ENCODE assay signal across 8 cellular contexts in genomic region chr16:89167425-89167941, GRCh38. TPM values are rescaled to one million over a fixed set of nuclear protein-coding genes. Genes with fewer than 3 reads are reported as not detected.
DNase-seq lines count a peak whose midpoint lies in the region; ATAC-seq and TF ChIP-seq lines count a peak whose summit lies in the region.

No MANE protein-coding gene starts in this region.

- 12% methylated on average over 18 of the region's 18 CpGs for WGBS in liver

- ATAC-seq in HG03095 (IDR thresholded peaks at IDR 0.05; ENCODE audit: unreplicated experiment), result no peak

- POLR2A ChIA-PET in AG04449 (lab: Yijun Ruan, JAX), result interaction anchor here (0.6 to 0.8 kb wide), 2 partner anchors 57 to 355 kb away, joined by 3 read pairs; no protein-coding TSS in a partner anchor

- peak; percentile 92 to 96 for TF ChIP-seq RAD21 in liver (IDR thresholded peaks at IDR 0.05)

- H3K4me1 ChIP-seq in liver (ENCODE audit: control insufficient read depth in 4 of 4, insufficient read depth in 4 of 4, low read length in 3 of 4), result peaks cover 3 to 14% (median 7%) of the 10 kb centered on the region in 4 donors

- H3K9me3 ChIP-seq in liver (ENCODE audit: control insufficient read depth in 4 of 4, low read length in 3 of 4), result no peaks in the 10 kb centered on the region

- H3K36me3 ChIP-seq in liver (ENCODE audit: control insufficient read depth in 4 of 4, insufficient read depth in 3 of 4, low read depth in 1 of 4, low read length in 3 of 4), result no peaks in the 10 kb centered on the region

- H3K27me3 ChIP-seq in liver (ENCODE audit: control insufficient read depth in 4 of 4, insufficient read depth in 4 of 4, low read length in 3 of 4), result peaks cover 0 to 3% (median 0%) of the 10 kb centered on the region in 4 donors

- H3K4me3 ChIP-seq in AG04449 (ENCODE audit: low read depth, low read length), result peak overlapping the region; percentile 18
- no peak overlapping the region for H3K4me3 ChIP-seq in choroid plexus epithelial cell (ENCODE audit: low read depth, low read length)
- no peak overlapping the region for H3K4me3 ChIP-seq in liver (ENCODE audit: low read depth in 1 of 3, low read length in 3 of 3)

- CTCF ChIA-PET in AG04449 (lab: Yijun Ruan, JAX), result interaction anchor here (0.6 to 2.9 kb wide), 38 partner anchors 8 to 531 kb away, joined by 3 to 35 read pairs (median 4); partner anchors contain the start of genes APRT, GALNS, TRAPPC2L and ZNF778

- DNase-seq in AG04449 (ENCODE audit: low read depth, low spot score) (no peak), GM19240 (ENCODE audit: insufficient read length, low spot score) (peak; percentile 89), NCI-H510A (lab: John Stamatoyannopoulos, UW) (peak; percentile 50), choroid plexus epithelial cell (ENCODE audit: low read depth) (peak; percentile 67)
- peak; percentile 94 for DNase-seq in activated CD4-positive, alpha-beta T cell treated with anti-CD3 and anti-CD28 coated beads for 48 hours
- peak; percentile 64 to 90 (median 75) for DNase-seq in stimulated activated CD4-positive, alpha-beta T cell treated with anti-CD3 and anti-CD28 coated beads, TNF-alpha, amount 100 ng/mL, for 1 hour (ENCODE audit: low read depth in 3 of 3, low spot score in 1 of 3)

- H3K27ac ChIP-seq in liver (ENCODE audit: low read depth in 1 of 2, low read length in 2 of 2), result no peak overlapping the region

- no peak overlapping the region for H3K9ac ChIP-seq in liver (ENCODE audit: low read depth in 1 of 2, low read length in 2 of 2)

- TF ChIP-seq CTCF in AG04449 (IDR thresholded peaks at IDR 0.05; ENCODE audit: insufficient read depth, low read length, missing control alignments) (peak; percentile 90), choroid plexus epithelial cell (conservative IDR thresholded peaks at IDR 0.05; ENCODE audit: low read depth, low read length) (peak; percentile 82), liver (IDR thresholded peaks at IDR 0.05; ENCODE audit: low read depth, low read length, missing input control) (peak; percentile 70)

TF ChIP-seq in liver, 16 proteins besides CTCF, POLR2A, EP300 and RAD21:
- TF ChIP-seq SP1 (IDR thresholded peaks at IDR 0.05) (no peak), ZBTB33 (IDR thresholded peaks at IDR 0.05) (no peak), RXRA (IDR thresholded peaks at IDR 0.05) (peak in 1 of 2 donors; percentile 9), HNF4G (IDR thresholded peaks at IDR 0.05) (no peak), FOXA2 (IDR thresholded peaks at IDR 0.05) (no peak), HNF4A (conservative IDR thresholded peaks at IDR 0.05) (no peak)

RNA-seq across cellular contexts. Expression of gene CDH15, which starts 4.1 kb away (rescaled TPM):
- total RNA-seq in liver, result not detected
- under 1 TPM in 1 of 2 donors, not detected in 1; 0.12 TPM for polyA plus RNA-seq in liver

RNA-seq across cellular contexts. Expression of gene SLC22A31, which starts 32.9 kb away (rescaled TPM):
- under 1 TPM in 1 of 2 donors, not detected in 1; 0.50 TPM for total RNA-seq in liver
- polyA plus RNA-seq in liver, result under 1 TPM; 0.15 to 0.48 TPM

RNA-seq across cellular contexts. Expression of gene ZNF778, which starts 50.0 kb away (rescaled TPM):
- total RNA-seq in liver, result 1 to 10 TPM; 6.6 to 9.2 TPM
- polyA plus RNA-seq in liver, result 1 to 10 TPM in 1 of 2 donors, under 1 TPM in 1; 0.75 to 1.8 TPM
